In the genomic region with DNA sequence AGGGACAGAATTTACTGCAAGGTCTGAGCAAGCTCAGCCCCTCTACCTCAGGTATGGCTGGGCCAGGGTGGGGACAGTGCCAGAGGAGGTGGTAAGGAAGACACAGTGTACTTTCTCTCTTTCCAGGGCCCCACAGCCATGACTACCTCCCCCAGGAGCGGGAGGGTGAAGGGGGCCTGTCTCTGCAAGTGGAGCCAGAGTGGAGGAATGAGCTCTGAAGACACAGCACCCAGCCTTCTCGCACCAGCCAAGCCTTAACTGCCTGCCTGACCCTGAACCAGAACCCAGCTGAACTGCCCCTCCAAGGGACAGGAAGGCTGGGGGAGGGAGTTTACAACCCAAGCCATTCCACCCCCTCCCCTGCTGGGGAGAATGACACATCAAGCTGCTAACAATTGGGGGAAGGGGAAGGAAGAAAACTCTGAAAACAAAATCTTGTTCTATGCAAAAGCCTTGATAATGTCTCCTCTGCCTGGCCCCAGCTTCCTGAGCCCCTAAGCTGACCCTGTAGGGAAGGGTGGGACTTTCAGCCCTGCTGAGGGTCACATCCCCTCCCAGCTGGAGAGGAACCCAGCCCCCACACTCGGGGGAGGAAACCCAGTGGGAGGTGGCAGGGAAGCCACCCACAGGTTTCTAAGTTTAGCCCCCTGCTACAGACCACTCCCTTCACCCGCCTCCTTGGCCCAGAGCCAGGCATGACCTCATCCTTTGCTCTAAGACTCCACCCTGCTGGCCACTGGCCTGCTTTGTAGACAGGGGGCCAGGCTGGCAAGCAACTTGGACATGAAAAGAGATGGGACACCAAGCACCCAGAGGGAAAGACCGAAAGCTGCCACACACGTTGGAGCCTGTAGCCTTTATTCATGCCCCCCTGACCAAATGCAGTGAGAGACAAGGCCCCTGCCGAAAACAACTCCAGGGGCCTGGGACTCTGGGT, we compare ENCODE assay signal across 8 cellular contexts.
DNase-seq lines count a peak whose midpoint lies in the region; TF ChIP-seq lines count a peak whose summit lies in the region.

No MANE protein-coding gene starts in this region.

- DNase-seq in HEK293T (ENCODE audit: extremely low spot score) (peak; percentile 91), NCI-H146 (lab: John Stamatoyannopoulos, UW) (peak; percentile 80), T1000 (lab: John Stamatoyannopoulos, UW) (peak; percentile 82), brain microvascular endothelial cell (peak; percentile 95), skeletal muscle cell (ENCODE audit: low read depth) (peak; percentile 92), cerebellar nuclear complex (lab: John Stamatoyannopoulos, UW) (no peak)

- H3K4me1 ChIP-seq in DOHH2 (ENCODE audit: control insufficient read depth, low read length): peaks cover 44% of the 10 kb centered on the region

- no peaks in the 10 kb centered on the region for H4K20me1 ChIP-seq in DOHH2 (ENCODE audit: control insufficient read depth, insufficient read depth, low read depth, low read length)

- H3K27ac ChIP-seq in DOHH2 (ENCODE audit: low read depth, low read length) (peak overlapping the region; percentile 31), brain microvascular endothelial cell (peak overlapping the region; percentile 67)

- H3K79me2 ChIP-seq in DOHH2 (ENCODE audit: control insufficient read depth, low read length): no peaks in the 10 kb centered on the region

- POLR2A ChIA-PET in HEK293T (lab: Yijun Ruan, JAX): interaction anchor here (0.8 to 5.6 kb wide), 7 partner anchors 11 to 305 kb away, joined by 3 to 67 read pairs (median 3); a partner anchor contains a TSS

- H3F3A ChIP-seq in DOHH2 (ENCODE audit: control insufficient read depth, insufficient read depth): 0 out of 2 replicates have a peak, but pooled peaks cover 4% of the 10 kb centered on the region

- TF ChIP-seq CTCF in DOHH2 (IDR thresholded peaks at IDR 0.05; ENCODE audit: low read depth, low read length, poor library complexity, severe bottlenecking): no peak
- TF ChIP-seq CTCF in brain microvascular endothelial cell (IDR thresholded peaks at IDR 0.05; ENCODE audit: low read depth, low read length, missing control alignments): peak; percentile 50

- H3K4me2 ChIP-seq in DOHH2 (ENCODE audit: low read length): peak overlapping the region; percentile 59

- in situ Hi-C loops in brain microvascular endothelial cell (cut with HindIII; ENCODE audit: low pct_ligation_motif_present, low sequenced_read_pairs): no loop called here

- no peaks in the 10 kb centered on the region for H3K9me2 ChIP-seq in DOHH2 (replicated peaks; ENCODE audit: control insufficient read depth, low read length)

- no peaks in the 10 kb centered on the region for H3K9me3 ChIP-seq in DOHH2 (ENCODE audit: control insufficient read depth, insufficient read depth, low read length)
- H3K9me3 ChIP-seq in iPS-18c (ENCODE audit: control insufficient read depth, insufficient read depth, low read length): peaks cover 2% of the 10 kb centered on the region

- H3K27me3 ChIP-seq in DOHH2 (ENCODE audit: control insufficient read depth, low read length) (no peaks in the 10 kb centered on the region), brain microvascular endothelial cell (replicated peaks) (no peaks in the 10 kb centered on the region)

- H3K36me3 ChIP-seq in DOHH2 (ENCODE audit: control insufficient read depth, low read length): no peaks in the 10 kb centered on the region
- peaks cover 56% of the 10 kb centered on the region for H3K36me3 ChIP-seq in brain microvascular endothelial cell (replicated peaks)

- CTCF ChIA-PET in HEK293T (lab: Yijun Ruan, JAX): interaction anchor here (1.2 to 1.4 kb wide), 2 partner anchors 11 to 15 kb away, joined by 3 to 4 read pairs; no protein-coding TSS in a partner anchor

- peak overlapping the region; percentile 54 for H3K4me3 ChIP-seq in DOHH2 (ENCODE audit: low read length)
- peak overlapping the region; percentile 10 for H3K4me3 ChIP-seq in brain microvascular endothelial cell (ENCODE audit: low read depth, low read length)
- H3K4me3 ChIP-seq in iPS-18c (ENCODE audit: insufficient read depth, low read depth, low read length): peak overlapping the region; percentile 9; the same call in 1 of the 2 replicates
- H3K4me3 ChIP-seq in skeletal muscle cell (ENCODE audit: low read depth, low read length): no peak overlapping the region

TF ChIP-seq in HEK293T, 16 proteins besides CTCF, POLR2A, EP300 and RAD21:
- TF ChIP-seq, protein P1, sequence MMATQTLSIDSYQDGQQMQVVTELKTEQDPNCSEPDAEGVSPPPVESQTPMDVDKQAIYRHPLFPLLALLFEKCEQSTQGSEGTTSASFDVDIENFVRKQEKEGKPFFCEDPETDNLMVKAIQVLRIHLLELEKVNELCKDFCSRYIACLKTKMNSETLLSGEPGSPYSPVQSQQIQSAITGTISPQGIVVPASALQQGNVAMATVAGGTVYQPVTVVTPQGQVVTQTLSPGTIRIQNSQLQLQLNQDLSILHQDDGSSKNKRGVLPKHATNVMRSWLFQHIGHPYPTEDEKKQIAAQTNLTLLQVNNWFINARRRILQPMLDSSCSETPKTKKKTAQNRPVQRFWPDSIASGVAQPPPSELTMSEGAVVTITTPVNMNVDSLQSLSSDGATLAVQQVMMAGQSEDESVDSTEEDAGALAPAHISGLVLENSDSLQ (IDR thresholded peaks at IDR 0.05): no peak
- TF ChIP-seq LEF1 (IDR thresholded peaks at IDR 0.05; ENCODE audit: borderline replicate concordance): no peak; the same call in 1 of the 2 replicates
- peak; percentile 30; the same call in 1 of the 2 replicates for TF ChIP-seq FOXM1 (IDR thresholded peaks at IDR 0.05; ENCODE audit: borderline replicate concordance)

Comparison
In these comparisons a context has a peak if more than half of its experiments do, and no peak if none do; other contexts are left out.
1. DNase-seq: peak in HEK293T (single experiment), NCI-H146 (single experiment), T1000 (single experiment), brain microvascular endothelial cell (single experiment) and skeletal muscle cell (single experiment); none in cerebellar nuclear complex (0 of 2).